ENCODE assay signal across 1 cellular context in genomic region chr1:183996396-183996795, GRCh38.
A peak's percentile ranks its signal among the peaks of the same experiment; 100 is the strongest.
TF ChIP-seq lines count a peak whose summit lies in the region.

No MANE protein-coding gene starts in this region.

TF ChIP-seq in HepG2, 621 proteins besides CTCF, POLR2A, EP300 and RAD21 (continued from another document and continues in another):
- TF ChIP-seq, protein P1, sequence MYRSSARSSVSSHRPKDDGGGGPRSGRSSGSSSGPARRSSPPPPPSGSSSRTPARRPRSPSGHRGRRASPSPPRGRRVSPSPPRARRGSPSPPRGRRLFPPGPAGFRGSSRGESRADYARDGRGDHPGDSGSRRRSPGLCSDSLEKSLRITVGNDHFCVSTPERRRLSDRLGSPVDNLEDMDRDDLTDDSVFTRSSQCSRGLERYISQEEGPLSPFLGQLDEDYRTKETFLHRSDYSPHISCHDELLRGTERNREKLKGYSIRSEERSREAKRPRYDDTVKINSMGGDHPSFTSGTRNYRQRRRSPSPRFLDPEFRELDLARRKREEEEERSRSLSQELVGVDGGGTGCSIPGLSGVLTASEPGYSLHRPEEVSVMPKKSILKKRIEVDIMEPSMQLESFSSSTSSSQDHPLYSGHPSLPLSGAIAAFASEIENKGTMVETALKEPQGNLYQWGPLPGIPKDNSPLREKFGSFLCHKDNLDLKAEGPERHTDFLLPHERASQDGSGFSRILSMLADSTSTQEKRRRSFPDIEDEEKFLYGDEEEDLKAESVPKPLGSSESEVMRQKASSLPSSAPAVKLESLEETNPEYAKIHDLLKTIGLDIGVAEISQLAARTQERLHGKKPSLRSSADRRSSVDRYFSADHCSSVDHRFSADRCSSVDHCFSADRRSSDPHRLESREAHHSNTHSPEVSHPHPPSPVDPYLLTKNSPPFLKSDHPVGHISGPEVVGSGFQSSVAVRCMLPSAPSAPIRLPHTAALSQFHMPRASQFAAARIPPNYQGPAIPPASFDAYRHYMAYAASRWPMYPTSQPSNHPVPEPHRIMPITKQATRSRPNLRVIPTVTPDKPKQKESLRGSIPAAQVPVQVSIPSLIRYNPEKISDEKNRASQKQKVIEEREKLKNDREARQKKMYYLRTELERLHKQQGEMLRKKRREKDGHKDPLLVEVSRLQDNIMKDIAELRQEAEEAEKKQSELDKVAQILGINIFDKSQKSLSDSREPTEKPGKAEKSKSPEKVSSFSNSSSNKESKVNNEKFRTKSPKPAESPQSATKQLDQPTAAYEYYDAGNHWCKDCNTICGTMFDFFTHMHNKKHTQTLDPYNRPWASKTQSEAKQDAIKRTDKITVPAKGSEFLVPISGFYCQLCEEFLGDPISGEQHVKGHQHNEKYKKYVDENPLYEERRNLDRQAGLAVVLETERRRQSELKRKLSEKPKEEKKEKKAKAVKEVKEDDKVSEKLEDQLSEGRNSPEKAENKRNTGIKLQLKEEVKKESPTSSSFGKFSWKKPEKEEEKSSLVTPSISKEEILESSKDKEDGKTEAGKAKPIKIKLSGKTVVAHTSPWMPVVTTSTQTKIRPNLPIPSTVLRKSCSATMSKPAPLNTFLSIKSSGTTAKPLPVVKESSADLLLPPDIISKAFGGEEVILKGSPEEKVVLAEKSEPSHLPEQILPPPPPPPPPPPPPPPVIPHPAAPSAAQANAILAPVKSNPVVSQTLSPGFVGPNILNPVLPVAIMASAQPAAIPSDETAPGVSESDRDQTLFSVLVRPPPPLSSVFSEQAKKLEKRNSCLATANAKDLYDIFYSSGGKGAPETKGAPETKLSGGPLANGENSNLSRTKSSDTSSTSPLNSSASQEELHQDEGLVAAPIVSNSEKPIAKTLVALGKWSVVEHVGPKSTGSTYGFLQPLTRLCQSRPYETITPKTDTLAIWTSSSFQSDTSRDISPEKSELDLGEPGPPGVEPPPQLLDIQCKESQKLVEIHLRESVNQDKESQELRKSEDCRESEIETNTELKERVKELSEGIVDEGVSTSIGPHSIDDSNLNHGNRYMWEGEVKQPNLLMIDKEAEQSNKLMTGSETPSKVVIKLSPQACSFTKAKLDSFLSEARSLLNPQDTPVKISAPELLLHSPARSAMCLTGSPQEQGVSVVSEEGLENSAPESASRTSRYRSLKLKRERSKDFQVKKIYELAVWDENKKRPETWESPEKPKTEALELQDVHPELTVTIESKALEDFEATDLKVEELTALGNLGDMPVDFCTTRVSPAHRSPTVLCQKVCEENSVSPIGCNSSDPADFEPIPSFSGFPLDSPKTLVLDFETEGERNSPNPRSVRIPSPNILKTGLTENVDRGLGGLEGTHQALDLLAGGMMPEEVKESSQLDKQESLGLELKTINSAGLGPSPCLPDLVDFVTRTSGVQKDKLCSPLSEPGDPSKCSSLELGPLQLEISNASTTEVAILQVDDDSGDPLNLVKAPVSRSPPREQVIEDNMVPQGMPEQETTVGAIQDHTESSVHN (CRISPR knock-in tag; IDR thresholded peaks at IDR 0.05) = no peak
- TF ChIP-seq TAF1 (CRISPR knock-in tag; IDR thresholded peaks at IDR 0.05) (peak; percentile 21; the same call in 1 of the 2 replicates), HDAC6 (IDR thresholded peaks at IDR 0.05; ENCODE audit: low read depth, low read length) (no peak), ZNF441 (CRISPR knock-in tag; IDR thresholded peaks at IDR 0.05; ENCODE audit: borderline replicate concordance) (no peak), MBNL3 (CRISPR knock-in tag; conservative IDR thresholded peaks at IDR 0.05) (no peak), ZNF547 (CRISPR knock-in tag; IDR thresholded peaks at IDR 0.05) (no peak), HOXA3 (CRISPR knock-in tag; IDR thresholded peaks at IDR 0.05) (peak; percentile 42; the same call in 1 of the 2 replicates), CREM (IDR thresholded peaks at IDR 0.05) (peak; percentile 39; the same call in 1 of the 2 replicates), CREM (CRISPR knock-in tag; IDR thresholded peaks at IDR 0.05) (no peak), ZNF225 (CRISPR knock-in tag; IDR thresholded peaks at IDR 0.05) (no peak), ZNF766 (CRISPR knock-in tag; IDR thresholded peaks at IDR 0.05; ENCODE audit: borderline replicate concordance) (no peak), ELF3 (CRISPR knock-in tag; IDR thresholded peaks at IDR 0.05) (no peak; the same call in 1 of the 2 replicates), KLF16 (CRISPR knock-in tag; IDR thresholded peaks at IDR 0.05) (no peak), ZFP1 (CRISPR knock-in tag; IDR thresholded peaks at IDR 0.05) (no peak), ZNF20 (CRISPR knock-in tag; IDR thresholded peaks at IDR 0.05) (no peak), MTF2 (CRISPR knock-in tag; IDR thresholded peaks at IDR 0.05; ENCODE audit: borderline replicate concordance) (no peak), ZSCAN21 (CRISPR knock-in tag; IDR thresholded peaks at IDR 0.05; ENCODE audit: borderline replicate concordance) (no peak), ATF1 (CRISPR knock-in tag; IDR thresholded peaks at IDR 0.05) (no peak), PAWR (CRISPR knock-in tag; IDR thresholded peaks at IDR 0.05; ENCODE audit: borderline replicate concordance) (no peak), ZFP41 (CRISPR knock-in tag; IDR thresholded peaks at IDR 0.05; ENCODE audit: borderline replicate concordance) (no peak), PRPF4 (IDR thresholded peaks at IDR 0.05; ENCODE audit: low read depth, low read length, poor library complexity, severe bottlenecking) (no peak), NFE2 (CRISPR knock-in tag; IDR thresholded peaks at IDR 0.05) (no peak), JUND (CRISPR knock-in tag; IDR thresholded peaks at IDR 0.05) (no peak), PAF1 (CRISPR knock-in tag; IDR thresholded peaks at IDR 0.05) (no peak), JDP2 (CRISPR knock-in tag; IDR thresholded peaks at IDR 0.05; ENCODE audit: borderline replicate concordance) (no peak), SOX13 (IDR thresholded peaks at IDR 0.05) (peak; percentile 64; the same call in 1 of the 2 replicates), SOX13 (CRISPR knock-in tag; conservative IDR thresholded peaks at IDR 0.05 in 1 of 2, IDR thresholded peaks at IDR 0.05 in 1 of 2) (peak in 1 of 2 experiments; percentile 93; a peak in 2 of 4 replicates), ZNF644 (CRISPR knock-in tag; IDR thresholded peaks at IDR 0.05; ENCODE audit: low read depth) (no peak), SSRP1 (CRISPR knock-in tag; IDR thresholded peaks at IDR 0.05) (no peak), RARA (CRISPR knock-in tag; IDR thresholded peaks at IDR 0.05) (peak; percentile 57), RORA (CRISPR knock-in tag; IDR thresholded peaks at IDR 0.05) (no peak)
- TF ChIP-seq, protein P2, sequence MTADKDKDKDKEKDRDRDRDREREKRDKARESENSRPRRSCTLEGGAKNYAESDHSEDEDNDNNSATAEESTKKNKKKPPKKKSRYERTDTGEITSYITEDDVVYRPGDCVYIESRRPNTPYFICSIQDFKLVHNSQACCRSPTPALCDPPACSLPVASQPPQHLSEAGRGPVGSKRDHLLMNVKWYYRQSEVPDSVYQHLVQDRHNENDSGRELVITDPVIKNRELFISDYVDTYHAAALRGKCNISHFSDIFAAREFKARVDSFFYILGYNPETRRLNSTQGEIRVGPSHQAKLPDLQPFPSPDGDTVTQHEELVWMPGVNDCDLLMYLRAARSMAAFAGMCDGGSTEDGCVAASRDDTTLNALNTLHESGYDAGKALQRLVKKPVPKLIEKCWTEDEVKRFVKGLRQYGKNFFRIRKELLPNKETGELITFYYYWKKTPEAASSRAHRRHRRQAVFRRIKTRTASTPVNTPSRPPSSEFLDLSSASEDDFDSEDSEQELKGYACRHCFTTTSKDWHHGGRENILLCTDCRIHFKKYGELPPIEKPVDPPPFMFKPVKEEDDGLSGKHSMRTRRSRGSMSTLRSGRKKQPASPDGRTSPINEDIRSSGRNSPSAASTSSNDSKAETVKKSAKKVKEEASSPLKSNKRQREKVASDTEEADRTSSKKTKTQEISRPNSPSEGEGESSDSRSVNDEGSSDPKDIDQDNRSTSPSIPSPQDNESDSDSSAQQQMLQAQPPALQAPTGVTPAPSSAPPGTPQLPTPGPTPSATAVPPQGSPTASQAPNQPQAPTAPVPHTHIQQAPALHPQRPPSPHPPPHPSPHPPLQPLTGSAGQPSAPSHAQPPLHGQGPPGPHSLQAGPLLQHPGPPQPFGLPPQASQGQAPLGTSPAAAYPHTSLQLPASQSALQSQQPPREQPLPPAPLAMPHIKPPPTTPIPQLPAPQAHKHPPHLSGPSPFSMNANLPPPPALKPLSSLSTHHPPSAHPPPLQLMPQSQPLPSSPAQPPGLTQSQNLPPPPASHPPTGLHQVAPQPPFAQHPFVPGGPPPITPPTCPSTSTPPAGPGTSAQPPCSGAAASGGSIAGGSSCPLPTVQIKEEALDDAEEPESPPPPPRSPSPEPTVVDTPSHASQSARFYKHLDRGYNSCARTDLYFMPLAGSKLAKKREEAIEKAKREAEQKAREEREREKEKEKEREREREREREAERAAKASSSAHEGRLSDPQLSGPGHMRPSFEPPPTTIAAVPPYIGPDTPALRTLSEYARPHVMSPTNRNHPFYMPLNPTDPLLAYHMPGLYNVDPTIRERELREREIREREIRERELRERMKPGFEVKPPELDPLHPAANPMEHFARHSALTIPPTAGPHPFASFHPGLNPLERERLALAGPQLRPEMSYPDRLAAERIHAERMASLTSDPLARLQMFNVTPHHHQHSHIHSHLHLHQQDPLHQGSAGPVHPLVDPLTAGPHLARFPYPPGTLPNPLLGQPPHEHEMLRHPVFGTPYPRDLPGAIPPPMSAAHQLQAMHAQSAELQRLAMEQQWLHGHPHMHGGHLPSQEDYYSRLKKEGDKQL (CRISPR knock-in tag; IDR thresholded peaks at IDR 0.05; ENCODE audit: low read depth) = 0 out of 2 replicates have a peak, but pooled peaks have one; percentile 42
- TF ChIP-seq, protein P3, sequence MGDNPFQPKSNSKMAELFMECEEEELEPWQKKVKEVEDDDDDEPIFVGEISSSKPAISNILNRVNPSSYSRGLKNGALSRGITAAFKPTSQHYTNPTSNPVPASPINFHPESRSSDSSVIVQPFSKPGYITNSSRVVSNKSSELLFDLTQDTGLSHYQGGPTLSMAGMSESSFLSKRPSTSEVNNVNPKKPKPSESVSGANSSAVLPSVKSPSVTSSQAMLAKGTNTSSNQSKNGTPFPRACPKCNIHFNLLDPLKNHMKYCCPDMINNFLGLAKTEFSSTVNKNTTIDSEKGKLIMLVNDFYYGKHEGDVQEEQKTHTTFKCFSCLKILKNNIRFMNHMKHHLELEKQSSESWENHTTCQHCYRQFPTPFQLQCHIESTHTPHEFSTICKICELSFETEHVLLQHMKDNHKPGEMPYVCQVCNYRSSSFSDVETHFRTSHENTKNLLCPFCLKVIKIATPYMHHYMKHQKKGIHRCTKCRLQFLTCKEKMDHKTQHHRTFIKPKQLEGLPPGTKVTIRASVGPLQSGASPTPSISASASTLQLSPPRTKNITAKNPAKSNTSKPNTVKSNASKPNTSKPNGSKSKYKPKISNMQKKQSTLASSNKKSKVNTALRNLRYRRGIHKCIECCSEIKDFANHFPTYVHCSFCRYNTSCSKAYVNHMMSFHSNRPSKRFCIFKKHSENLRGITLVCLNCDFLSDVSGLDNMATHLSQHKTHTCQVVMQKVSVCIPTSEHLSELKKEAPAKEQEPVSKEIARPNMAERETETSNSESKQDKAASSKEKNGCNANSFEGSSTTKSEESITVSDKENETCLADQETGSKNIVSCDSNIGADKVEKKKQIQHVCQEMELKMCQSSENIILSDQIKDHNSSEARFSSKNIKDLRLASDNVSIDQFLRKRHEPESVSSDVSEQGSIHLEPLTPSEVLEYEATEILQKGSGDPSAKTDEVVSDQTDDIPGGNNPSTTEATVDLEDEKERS (CRISPR knock-in tag; IDR thresholded peaks at IDR 0.05) = no peak
- TF ChIP-seq, protein P4, sequence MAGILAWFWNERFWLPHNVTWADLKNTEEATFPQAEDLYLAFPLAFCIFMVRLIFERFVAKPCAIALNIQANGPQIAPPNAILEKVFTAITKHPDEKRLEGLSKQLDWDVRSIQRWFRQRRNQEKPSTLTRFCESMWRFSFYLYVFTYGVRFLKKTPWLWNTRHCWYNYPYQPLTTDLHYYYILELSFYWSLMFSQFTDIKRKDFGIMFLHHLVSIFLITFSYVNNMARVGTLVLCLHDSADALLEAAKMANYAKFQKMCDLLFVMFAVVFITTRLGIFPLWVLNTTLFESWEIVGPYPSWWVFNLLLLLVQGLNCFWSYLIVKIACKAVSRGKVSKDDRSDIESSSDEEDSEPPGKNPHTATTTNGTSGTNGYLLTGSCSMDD (CRISPR knock-in tag; IDR thresholded peaks at IDR 0.05) = no peak
- TF ChIP-seq, protein P5, sequence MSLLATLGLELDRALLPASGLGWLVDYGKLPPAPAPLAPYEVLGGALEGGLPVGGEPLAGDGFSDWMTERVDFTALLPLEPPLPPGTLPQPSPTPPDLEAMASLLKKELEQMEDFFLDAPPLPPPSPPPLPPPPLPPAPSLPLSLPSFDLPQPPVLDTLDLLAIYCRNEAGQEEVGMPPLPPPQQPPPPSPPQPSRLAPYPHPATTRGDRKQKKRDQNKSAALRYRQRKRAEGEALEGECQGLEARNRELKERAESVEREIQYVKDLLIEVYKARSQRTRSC (CRISPR knock-in tag; IDR thresholded peaks at IDR 0.05; ENCODE audit: low read depth) = no peak
- TF ChIP-seq, protein P6, sequence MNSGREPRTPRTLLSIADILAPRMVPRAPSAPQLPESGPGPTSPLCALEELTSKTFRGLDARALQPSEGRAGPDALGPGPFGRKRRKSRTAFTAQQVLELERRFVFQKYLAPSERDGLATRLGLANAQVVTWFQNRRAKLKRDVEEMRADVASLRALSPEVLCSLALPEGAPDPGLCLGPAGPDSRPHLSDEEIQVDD (CRISPR knock-in tag; IDR thresholded peaks at IDR 0.05; ENCODE audit: borderline replicate concordance) = no peak
- TF ChIP-seq, protein P7, sequence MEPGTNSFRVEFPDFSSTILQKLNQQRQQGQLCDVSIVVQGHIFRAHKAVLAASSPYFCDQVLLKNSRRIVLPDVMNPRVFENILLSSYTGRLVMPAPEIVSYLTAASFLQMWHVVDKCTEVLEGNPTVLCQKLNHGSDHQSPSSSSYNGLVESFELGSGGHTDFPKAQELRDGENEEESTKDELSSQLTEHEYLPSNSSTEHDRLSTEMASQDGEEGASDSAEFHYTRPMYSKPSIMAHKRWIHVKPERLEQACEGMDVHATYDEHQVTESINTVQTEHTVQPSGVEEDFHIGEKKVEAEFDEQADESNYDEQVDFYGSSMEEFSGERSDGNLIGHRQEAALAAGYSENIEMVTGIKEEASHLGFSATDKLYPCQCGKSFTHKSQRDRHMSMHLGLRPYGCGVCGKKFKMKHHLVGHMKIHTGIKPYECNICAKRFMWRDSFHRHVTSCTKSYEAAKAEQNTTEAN (CRISPR knock-in tag; conservative IDR thresholded peaks at IDR 0.05) = no peak
- TF ChIP-seq, protein P8, sequence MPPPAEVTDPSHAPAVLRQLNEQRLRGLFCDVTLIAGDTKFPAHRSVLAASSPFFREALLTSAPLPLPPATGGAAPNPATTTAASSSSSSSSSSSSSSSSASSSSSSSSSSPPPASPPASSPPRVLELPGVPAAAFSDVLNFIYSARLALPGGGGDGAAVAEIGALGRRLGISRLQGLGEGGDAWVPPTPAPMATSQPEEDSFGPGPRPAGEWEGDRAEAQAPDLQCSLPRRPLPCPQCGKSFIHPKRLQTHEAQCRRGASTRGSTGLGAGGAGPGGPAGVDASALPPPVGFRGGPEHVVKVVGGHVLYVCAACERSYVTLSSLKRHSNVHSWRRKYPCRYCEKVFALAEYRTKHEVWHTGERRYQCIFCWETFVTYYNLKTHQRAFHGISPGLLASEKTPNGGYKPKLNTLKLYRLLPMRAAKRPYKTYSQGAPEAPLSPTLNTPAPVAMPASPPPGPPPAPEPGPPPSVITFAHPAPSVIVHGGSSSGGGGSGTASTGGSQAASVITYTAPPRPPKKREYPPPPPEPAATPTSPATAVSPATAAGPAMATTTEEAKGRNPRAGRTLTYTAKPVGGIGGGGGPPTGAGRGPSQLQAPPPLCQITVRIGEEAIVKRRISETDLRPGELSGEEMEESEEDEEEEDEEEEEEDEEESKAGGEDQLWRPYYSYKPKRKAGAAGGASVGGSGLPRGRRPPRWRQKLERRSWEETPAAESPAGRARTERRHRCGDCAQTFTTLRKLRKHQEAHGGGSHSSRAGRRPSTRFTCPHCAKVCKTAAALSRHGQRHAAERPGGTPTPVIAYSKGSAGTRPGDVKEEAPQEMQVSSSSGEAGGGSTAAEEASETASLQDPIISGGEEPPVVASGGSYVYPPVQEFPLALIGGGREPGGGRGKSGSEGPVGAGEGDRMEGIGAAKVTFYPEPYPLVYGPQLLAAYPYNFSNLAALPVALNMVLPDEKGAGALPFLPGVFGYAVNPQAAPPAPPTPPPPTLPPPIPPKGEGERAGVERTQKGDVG (CRISPR knock-in tag; IDR thresholded peaks at IDR 0.05; ENCODE audit: borderline replicate concordance) = no peak
